Comparison of ENCODE assay signal across 7 cellular contexts in genomic region chr14:64504310-64504896, GRCh38. TPM values are rescaled to one million over a fixed set of nuclear protein-coding genes. Genes with fewer than 3 reads are reported as not detected.
DNase-seq lines count a peak whose midpoint lies in the region; ATAC-seq and TF ChIP-seq lines count a peak whose summit lies in the region.

ZBTB1 (plus strand) TSS chr14:64504770; CDS start chr14:64521505, 16,735 bp downstream.

- no peaks in the 10 kb centered on the region for H3K36me3 ChIP-seq in spleen

- TF ChIP-seq CTCF in cardiac fibroblast (IDR thresholded peaks at IDR 0.05; ENCODE audit: low read depth, low read length), result no peak
- peak in 1 of 11 experiments; percentile 9 for TF ChIP-seq CTCF in spleen (IDR thresholded peaks at IDR 0.05 in 8 of 11, conservative IDR thresholded peaks at IDR 0.05 in 3 of 11)

- peak within 1 kb of the TSS; percentile 71 to 88 for H3K4me3 ChIP-seq in cardiac fibroblast (replicated peaks in 1 of 2; ENCODE audit: low read depth in 2 of 2, low read length in 2 of 2)
- peak within 1 kb of the TSS; percentile 55 to 88 (median 80) for H3K4me3 ChIP-seq in spleen

- peak; percentile 60 to 93 (median 91) for TF ChIP-seq POLR2A in spleen (IDR thresholded peaks at IDR 0.05)

- DNase-seq in NCI-H226, result peak; percentile 71
- DNase-seq in activated CD4-positive, CD25-positive, alpha-beta regulatory T cell (lab: John Stamatoyannopoulos, UW), result peak; percentile 65 to 81 (median 73)
- DNase-seq in cardiac fibroblast (ENCODE audit: low read depth in 2 of 2), result peak; percentile 86 to 93
- peak; percentile 85 for DNase-seq in iris pigment epithelial cell (ENCODE audit: low read depth)
- DNase-seq in spleen, result peak; percentile 98

- WGBS in spleen, 5 donors, result 0 to 1% (median 0%) methylated on average over 4 to 63 of the region's 63 CpGs

- intact Hi-C loops in spleen (cut with DNase I; ENCODE audit: low total_unique reads), result no loop called here

- H3K4me1 ChIP-seq in spleen, result peaks cover 47 to 80% (median 71%) of the 10 kb centered on the region in 6 donors

- H3K27me3 ChIP-seq in spleen (replicated peaks in 1 of 7), result no peaks in the 10 kb centered on the region

- H3K9me3 ChIP-seq in spleen, result no peaks in the 10 kb centered on the region

- ATAC-seq in GM18498 (IDR thresholded peaks at IDR 0.05; ENCODE audit: unreplicated experiment), result peak; percentile 33
- peak; percentile 16 for ATAC-seq in HG03039 (IDR thresholded peaks at IDR 0.05; ENCODE audit: unreplicated experiment)

- H3K27ac ChIP-seq in spleen, result peak within 1 kb of the TSS; percentile 99 to 100 (median 99)

RNA-seq across cellular contexts. Expression of gene ZBTB1, which starts in this region (rescaled TPM):
- 10 to 100 TPM; 51.7 to 84.2 (median 66.9) TPM for total RNA-seq in spleen
- 10 to 100 TPM; 25.4 to 31.3 (median 27.5) TPM for polyA plus RNA-seq in spleen

Comparison
In these comparisons a context has a peak if more than half of its experiments do, and no peak if none do; other contexts are left out.
1. Peak in every context shown above with its lines: DNase-seq, ATAC-seq, H3K4me3 ChIP-seq and H3K27ac ChIP-seq.